19 cellular contexts compared by ENCODE assay signal in genomic region chr17:80159984-80160383, GRCh38. TPM values are rescaled to one million over a fixed set of nuclear protein-coding genes. Genes with fewer than 3 reads are reported as not detected.
DNase-seq lines count a peak whose midpoint lies in the region; ATAC-seq and TF ChIP-seq lines count a peak whose summit lies in the region.
"Had no signal": no experiment of that assay in that cellular context is flagged by ENCODE, and none has a peak within 500 bp of the region (broad histone marks: within the 10 kb centered on the region; RNA-seq: fewer than 3 reads in every experiment).

No MANE protein-coding gene starts in this region.

- peaks cover 33% of the 10 kb centered on the region for H3K9me3 ChIP-seq in NT2/D1 (ENCODE audit: insufficient read depth, low read length)
- H3K9me3 ChIP-seq in Caco-2, result peaks cover 30% of the 10 kb centered on the region
- H3K9me3 ChIP-seq in spleen, result peaks cover 0 to 21% (median 16%) of the 10 kb centered on the region in 8 donors

- TF ChIP-seq CTCF in GM23338 (conservative IDR thresholded peaks at IDR 0.05; ENCODE audit: low read depth in 2 of 2) (no peak), omental fat pad (IDR thresholded peaks at IDR 0.05) (no peak), WTC11 (IDR thresholded peaks at IDR 0.05) (no peak), Caco-2 (IDR thresholded peaks at IDR 0.05; ENCODE audit: insufficient read depth in 1 of 2, low read depth in 1 of 2, low read length in 1 of 2, severe bottlenecking in 1 of 2, unreplicated experiment in 1 of 2) (no peak), spleen (IDR thresholded peaks at IDR 0.05 in 8 of 11, conservative IDR thresholded peaks at IDR 0.05 in 3 of 11) (no peak)

- WGBS in spleen, 5 donors, result 85 to 90% (median 88%) methylated on average over 15 of the region's 15 CpGs

- H3K9me3 Mint-ChIP-seq in GM23338 (peaks cover 31% of the 10 kb centered on the region), WTC11 (peaks cover 28% of the 10 kb centered on the region), Caco-2 (ENCODE audit: unreplicated experiment) (peaks cover 16% of the 10 kb centered on the region)

- H3K27ac ChIP-seq in GM23338 (ENCODE audit: low read depth) (no peak overlapping the region), spleen (no peak overlapping the region)
- H3K27ac ChIP-seq: Peyer's patch had no signal

- DNase-seq in GM23338 (ENCODE audit: low spot score) (no peak), NT2/D1 (ENCODE audit: low read depth, low spot score) (no peak), foreskin melanocyte (peak; percentile 55), omental fat pad (ENCODE audit: low spot score) (no peak), NCI-H2227 (lab: John Stamatoyannopoulos, UW; ENCODE audit: unreplicated experiment) (no peak), WTC11 (ENCODE audit: low spot score) (no peak), Caco-2 (no peak), spleen (no peak)
- DNase-seq: CD4-positive, alpha-beta memory T cell; DND-41; Kasumi-1; MM.1S; NCI-H1048; NCI-H1417 treated with DMSO at 0.1 percent for 48 hours; NCI-H187 treated with DMSO at 0.1 percent for 48 hours; NCI-H2107; NCI-H510A; Peyer's patch had no signal

- H4K20me1 ChIP-seq in GM23338 (replicated peaks; ENCODE audit: insufficient read depth), result no peaks in the 10 kb centered on the region

- POLR2A ChIA-PET in WTC11 (lab: Charles Lee), result no interaction called here
- POLR2A ChIA-PET in Caco-2 (lab: Charles Lee), result no interaction called here

- H3K27ac Mint-ChIP-seq in GM23338 (no peak overlapping the region), WTC11 (no peak overlapping the region; the same call in 1 of the 2 replicates), Caco-2 (ENCODE audit: unreplicated experiment) (no peak overlapping the region)

- H3K4me1 ChIP-seq in GM23338 (ENCODE audit: insufficient read depth) (peaks cover 27% of the 10 kb centered on the region), NT2/D1 (ENCODE audit: insufficient read depth, insufficient read length) (peaks cover 8% of the 10 kb centered on the region), Caco-2 (no peaks in the 10 kb centered on the region), spleen (no peaks in the 10 kb centered on the region)
- H3K4me1 ChIP-seq: Peyer's patch had no signal

- 0 out of 2 replicates have a peak overlapping the region, but pooled peaks have one; percentile 44 for H3K4me3 ChIP-seq in GM23338
- no peak overlapping the region for H3K4me3 ChIP-seq in NT2/D1 (ENCODE audit: insufficient read length, low read depth)
- H3K4me3 ChIP-seq in Caco-2 (ENCODE audit: low read depth, low read length), result no peak overlapping the region
- no peak overlapping the region for H3K4me3 ChIP-seq in spleen
- H3K4me3 ChIP-seq: Peyer's patch had no signal

- H3K9me2 ChIP-seq in GM23338 (ENCODE audit: insufficient read depth), result no peaks in the 10 kb centered on the region

- no peak overlapping the region for H2AFZ ChIP-seq in GM23338

- no peaks in the 10 kb centered on the region for H3K27me3 ChIP-seq in GM23338 (ENCODE audit: insufficient read depth)
- H3K27me3 ChIP-seq in NT2/D1 (ENCODE audit: insufficient read depth, insufficient read length), result no peaks in the 10 kb centered on the region
- H3K27me3 ChIP-seq in Caco-2 (replicated peaks; ENCODE audit: control insufficient read depth, insufficient read depth, low read length), result no peaks in the 10 kb centered on the region
- peaks cover 0 to 8% (median 0%) of the 10 kb centered on the region in 7 donors for H3K27me3 ChIP-seq in spleen (replicated peaks in 1 of 7)
- H3K27me3 ChIP-seq: Peyer's patch had no signal

- peak overlapping the region; percentile 69 for H3K4me2 ChIP-seq in GM23338

- H3K4me3 Mint-ChIP-seq in GM23338, result no peak overlapping the region
- no peak overlapping the region for H3K4me3 Mint-ChIP-seq in WTC11
- no peak overlapping the region for H3K4me3 Mint-ChIP-seq in Caco-2 (ENCODE audit: unreplicated experiment)
- H3K4me3 Mint-ChIP-seq: CD4-positive, alpha-beta memory T cell had no signal

- CTCF ChIA-PET in WTC11 (lab: Charles Lee) (interaction anchor here (1.0 to 1.6 kb wide), 3 partner anchors 36 to 77 kb away, joined by 3 to 16 read pairs (median 6); partner anchors contain the start of gene GAA), Caco-2 (lab: Charles Lee) (no interaction called here)

- H3K4me1 Mint-ChIP-seq in GM23338, result peaks cover 32% of the 10 kb centered on the region
- peaks cover 32% of the 10 kb centered on the region for H3K4me1 Mint-ChIP-seq in WTC11
- no peaks in the 10 kb centered on the region for H3K4me1 Mint-ChIP-seq in Caco-2 (ENCODE audit: low read depth, unreplicated experiment)

- TF ChIP-seq POLR2A in spleen (IDR thresholded peaks at IDR 0.05), result no peak

- H3K36me3 ChIP-seq in GM23338 (ENCODE audit: insufficient read depth), result peaks cover 17% of the 10 kb centered on the region
- no peaks in the 10 kb centered on the region for H3K36me3 ChIP-seq in NT2/D1 (ENCODE audit: insufficient read depth, insufficient read length, low read length)
- H3K36me3 ChIP-seq in Caco-2 (ENCODE audit: control insufficient read depth, insufficient read depth, low read length), result no peaks in the 10 kb centered on the region
- no peaks in the 10 kb centered on the region for H3K36me3 ChIP-seq in spleen
- H3K36me3 ChIP-seq: Peyer's patch had no signal

- intact Hi-C loops in Caco-2 (cut with micrococcal nuclease; ENCODE audit: unreplicated experiment), result no loop called here
- intact Hi-C loops in spleen (cut with DNase I; ENCODE audit: low total_unique reads), result no loop called here

- H3K79me2 ChIP-seq in GM23338 (replicated peaks; ENCODE audit: insufficient read depth), result no peaks in the 10 kb centered on the region

- H3K36me3 Mint-ChIP-seq in GM23338 (ENCODE audit: low read depth) (peaks cover 27% of the 10 kb centered on the region), WTC11 (peaks cover 31% of the 10 kb centered on the region), Caco-2 (ENCODE audit: insufficient read depth, unreplicated experiment) (no peaks in the 10 kb centered on the region)

- H3K27me3 Mint-ChIP-seq in GM23338 (ENCODE audit: insufficient read depth, low read depth, poor library complexity) (peaks cover 23% of the 10 kb centered on the region), WTC11 (ENCODE audit: low read depth) (peaks cover 21% of the 10 kb centered on the region), Caco-2 (ENCODE audit: insufficient read depth, unreplicated experiment) (no peaks in the 10 kb centered on the region)

- ATAC-seq in GM23338 (peak; percentile 19), omental fat pad (ENCODE audit: low FRiP score) (peak; percentile 64), WTC11 (no peak)

- H3F3A ChIP-seq in GM23338 (replicated peaks; ENCODE audit: low read depth), result peaks cover 16% of the 10 kb centered on the region; the same call in 1 of the 2 replicates

- no TSS peak for BruUV-seq in Caco-2 (replicated peaks; lab: Mats Ljungman, UMichigan)

- H3K9ac ChIP-seq in NT2/D1 (ENCODE audit: insufficient read length, low read depth), result peak overlapping the region; percentile 29

TF ChIP-seq in GM23338, 12 proteins besides CTCF, POLR2A, EP300 and RAD21 (continues in another document):
- TF ChIP-seq NANOG (IDR thresholded peaks at IDR 0.05; ENCODE audit: borderline replicate concordance) (no peak), JUNB (IDR thresholded peaks at IDR 0.05; ENCODE audit: unreplicated experiment) (no peak), EZH2phosphoT487 (IDR thresholded peaks at IDR 0.05; ENCODE audit: unreplicated experiment) (no peak), POLR2AphosphoS5 (IDR thresholded peaks at IDR 0.05; ENCODE audit: low read depth) (no peak)

TF ChIP-seq in WTC11, 78 proteins besides CTCF, POLR2A, EP300 and RAD21 (continues in another document):
- TF ChIP-seq NFATC4 (CRISPR knock-in tag; IDR thresholded peaks at IDR 0.05) (no peak), KAT7 (CRISPR knock-in tag; IDR thresholded peaks at IDR 0.05; ENCODE audit: borderline replicate concordance) (no peak), ZNF232 (CRISPR knock-in tag; IDR thresholded peaks at IDR 0.05) (no peak), ATF2 (CRISPR knock-in tag; IDR thresholded peaks at IDR 0.05; ENCODE audit: borderline replicate concordance, low read depth) (no peak), ZNF263 (CRISPR knock-in tag; IDR thresholded peaks at IDR 0.05; ENCODE audit: low read depth) (no peak)

RNA-seq across cellular contexts. Expression of gene CARD14, which starts 9.8 kb away (rescaled TPM):
- total RNA-seq in GM23338 (2014; rRNA removed; shearing (Covaris generic)), result 0.52 TPM in 1 of 2 replicates, not detected in the other
- polyA plus RNA-seq in GM23338 (2016; fragmentation: Nextera tagmentation; extraction: Ambion mirVana) (0.08 TPM in 1 of 2 replicates, not detected in the other), spleen (1 to 10 TPM in 2 of 3 donors, under 1 TPM in 1; 0.63 to 2.4 (median 1.4) TPM)
- total RNA-seq in omental fat pad (under 1 TPM in 2 of 4 donors, not detected in 2; 0.37 to 0.63 TPM), WTC11 (2021) (0.18 to 0.83 TPM (median 0.25 TPM) in 3 replicates), Caco-2 (2022) (1.3 and 1.8 TPM in 2 replicates), spleen (1 to 10 TPM in 6 of 7 donors, under 1 TPM in 1; 0.68 to 4.8 (median 1.3) TPM)
- polyA plus RNA-seq: BJ had no signal

RNA-seq across cellular contexts. Expression of gene EIF4A3, which starts 13.1 kb away (rescaled TPM):
- total RNA-seq in GM23338 (2014; rRNA removed; shearing (Covaris generic)), result 146 and 168 TPM in 2 replicates
- polyA plus RNA-seq in GM23338 (2016; fragmentation: Nextera tagmentation; extraction: Ambion mirVana) (147 and 156 TPM in 2 replicates), spleen (10 to 100 TPM; 37.3 to 61.5 (median 57.5) TPM)
- total RNA-seq in omental fat pad (100 to 1,000 TPM in 2 of 4 donors, 10 to 100 TPM in 2; 49.0 to 218 (median 112) TPM), WTC11 (2021) (142 to 160 TPM (median 142 TPM) in 3 replicates), Caco-2 (2022) (190 and 192 TPM in 2 replicates), spleen (10 to 100 TPM; 51.1 to 79.5 (median 67.7) TPM)

RNA-seq across cellular contexts. Expression of gene GAA, which starts 58.6 kb away (rescaled TPM):
- total RNA-seq in GM23338 (2014; rRNA removed; shearing (Covaris generic)), result 77.4 and 98.1 TPM in 2 replicates
- polyA plus RNA-seq in GM23338 (2016; fragmentation: Nextera tagmentation; extraction: Ambion mirVana) (72.5 and 73.9 TPM in 2 replicates), spleen (10 to 100 TPM; 22.7 to 53.8 (median 34.3) TPM)
- total RNA-seq in omental fat pad (10 to 100 TPM; 52.8 to 83.0 (median 64.8) TPM), WTC11 (2021) (91.6 to 97.7 TPM (median 93.9 TPM) in 3 replicates), Caco-2 (2022) (42.4 and 44.6 TPM in 2 replicates), spleen (100 to 1,000 TPM in 5 of 7 donors, 10 to 100 TPM in 2; 53.6 to 166 (median 133) TPM)
